ENCODE assay signal across 2 cellular contexts in the genomic region with DNA sequence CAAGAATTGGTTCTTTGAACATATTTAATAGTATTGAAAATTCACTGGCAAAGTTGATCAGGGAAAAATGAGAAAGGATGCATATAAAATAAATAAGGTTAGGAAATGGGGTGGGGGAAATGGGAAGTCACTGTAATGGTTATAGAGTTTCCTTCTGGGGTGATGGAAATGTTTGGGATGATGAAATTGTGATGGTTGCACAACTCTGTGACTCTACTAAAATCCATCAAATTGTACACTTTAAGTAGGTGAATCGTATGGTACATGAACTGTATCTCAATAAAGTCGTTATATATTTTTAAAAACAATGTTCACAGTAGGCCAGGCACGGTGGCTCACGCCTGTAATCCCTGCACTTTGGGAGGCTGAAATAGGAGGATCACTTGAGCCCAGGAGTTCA.
TF ChIP-seq lines count a peak whose summit lies in the region.

No MANE protein-coding gene starts in this region.

TF ChIP-seq in HepG2, 621 proteins besides CTCF, POLR2A, EP300 and RAD21:
- TF ChIP-seq CEBPB (IDR thresholded peaks at IDR 0.05; ENCODE audit: borderline replicate concordance, low read depth, low read length) (peak; percentile 29; the same call in 1 of the 2 replicates), ZNF713 (CRISPR knock-in tag; IDR thresholded peaks at IDR 0.05) (no peak)

TF ChIP-seq in K562, 482 proteins besides CTCF, POLR2A, EP300 and RAD21:
- TF ChIP-seq, protein P1, sequence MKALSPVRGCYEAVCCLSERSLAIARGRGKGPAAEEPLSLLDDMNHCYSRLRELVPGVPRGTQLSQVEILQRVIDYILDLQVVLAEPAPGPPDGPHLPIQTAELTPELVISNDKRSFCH (CRISPR knock-in tag; IDR thresholded peaks at IDR 0.05) = no peak
- TF ChIP-seq, protein P1 (tag; IDR thresholded peaks at IDR 0.05) = no peak
- TF ChIP-seq CEBPG (CRISPR knock-in tag; IDR thresholded peaks at IDR 0.05) (no peak), CEBPG (tag; conservative IDR thresholded peaks at IDR 0.05 in 1 of 2, IDR thresholded peaks at IDR 0.05 in 1 of 2) (peak in 1 of 2 experiments; percentile 63; a peak in 3 of 4 replicates), CEBPB (tag; IDR thresholded peaks at IDR 0.05) (peak; percentile 65)
